ENCODE assay signal across 23 cellular contexts in genomic region chr10:71357792-71358265, GRCh38. TPM values are rescaled to one million over a fixed set of nuclear protein-coding genes. Genes with fewer than 3 reads are reported as not detected.
DNase-seq lines count a peak whose midpoint lies in the region; ATAC-seq, FAIRE-seq and TF ChIP-seq lines count a peak whose summit lies in the region.
"Had no signal": no experiment of that assay in that cellular context is flagged by ENCODE, and none has a peak within 500 bp of the region (broad histone marks: within the 10 kb centered on the region; RNA-seq: fewer than 3 reads in every experiment).

No MANE protein-coding gene starts in this region.

- H3K4me3 ChIP-seq in GM12878 (no peak overlapping the region), kidney (ENCODE audit: low read length in 2 of 2) (no peak overlapping the region), ascending aorta (no peak overlapping the region)
- H3K4me3 ChIP-seq: breast epithelium, SK-N-MC had no signal

- FAIRE-seq in GM12878 (lab: Jason Lieb, UNC) (no peak), kidney (lab: Jason Lieb, UNC) (no peak)

- H3K4me3 Mint-ChIP-seq in stimulated activated naive B cell treated with anti-CD40 and anti-IgM and Interleukin-4, amounts not matched to agents 10 μg/mL and 1 μg/mL and 100 μg/mL, for 72 hours = no peak overlapping the region
- H3K4me3 Mint-ChIP-seq: CD8-positive, alpha-beta T cell; stimulated activated naive CD8-positive, alpha-beta T cell treated with anti-CD3 and anti-CD28 coated beads, Interleukin-15, Interleukin-2, amounts not matched to agents 100 ng/mL and 50 ng/mL, for 24 hours had no signal

- 61% methylated on average over 7 of the region's 7 CpGs for WGBS in GM12878 (ENCODE audit: insufficient coverage, insufficient replicate concordance, low lambda C conversion rate, missing lambda C conversion rate)

- H3K4me1 Mint-ChIP-seq in stimulated activated naive B cell treated with anti-CD40 and anti-IgM and Interleukin-4, amounts not matched to agents 10 μg/mL and 1 μg/mL and 100 μg/mL, for 72 hours = peaks cover 14 to 23% of the 10 kb centered on the region in 2 donors

- H3K27me3 ChIP-seq in GM12878 (replicated peaks in 1 of 2; ENCODE audit: control insufficient read depth in 2 of 2, insufficient read depth in 2 of 2, low read length in 1 of 2) = no peaks in the 10 kb centered on the region
- H3K27me3 ChIP-seq in ascending aorta = no peaks in the 10 kb centered on the region
- H3K27me3 ChIP-seq: breast epithelium had no signal

- RAD21 ChIA-PET in GM12878 (lab: Charles Lee; ENCODE audit: unreplicated experiment) = interaction anchor here (0.9 to 1.6 kb wide), 2 partner anchors 14 to 25 kb away, joined by 3 to 7 read pairs; no protein-coding TSS in a partner anchor

- SMC1A ChIA-PET in GM12878 (lab: Charles Lee; ENCODE audit: uncharacterized antibody, unreplicated experiment) = interaction anchor here (1.0 to 2.8 kb wide), 4 partner anchors 12 to 24 kb away, joined by 3 to 12 read pairs (median 5); no protein-coding TSS in a partner anchor

- TF ChIP-seq POLR2A in GM12878 (IDR thresholded peaks at IDR 0.05; ENCODE audit: low read depth, low read length) = no peak

- H3K9me3 ChIP-seq in GM12878 (replicated peaks; ENCODE audit: control insufficient read depth, insufficient read depth, low read length) (no peaks in the 10 kb centered on the region), kidney (ENCODE audit: control insufficient read depth in 1 of 2, low read length in 2 of 2) (no peaks in the 10 kb centered on the region), ascending aorta (no peaks in the 10 kb centered on the region)
- H3K9me3 ChIP-seq: breast epithelium had no signal

- TF ChIP-seq EP300 in GM12878 (IDR thresholded peaks at IDR 0.05; ENCODE audit: borderline replicate concordance in 1 of 2, control insufficient read depth in 1 of 2, low read depth in 2 of 2, low read length in 2 of 2) = no peak

- CTCF ChIA-PET in GM12878 (lab: Yijun Ruan, JAX) = interaction anchor here (0.8 to 3.1 kb wide), 6 partner anchors 13 to 43 kb away, joined by 3 to 11 read pairs (median 5); partner anchors contain the start of gene SLC29A3

- no peaks in the 10 kb centered on the region for H3K27me3 Mint-ChIP-seq in stimulated activated naive B cell treated with anti-CD40 and anti-IgM and Interleukin-4, amounts not matched to agents 10 μg/mL and 1 μg/mL and 100 μg/mL, for 72 hours
- H3K27me3 Mint-ChIP-seq: progenitor cell of endocrine pancreas; stimulated activated naive CD8-positive, alpha-beta T cell treated with anti-CD3 and anti-CD28 coated beads, Interleukin-15, Interleukin-2, amounts not matched to agents 100 ng/mL and 50 ng/mL, for 24 hours had no signal

- DNase-seq in NOMO-1 treated with DMSO at 0.1 percent for 48 hours (lab: John Stamatoyannopoulos, UW; ENCODE audit: unreplicated experiment) (peak; percentile 39), NOMO-1 treated with dmso at 0.1 percent for 144 hours (lab: John Stamatoyannopoulos, UW; ENCODE audit: unreplicated experiment) (no peak), GM12878 (ENCODE audit: low read depth, low spot score) (no peak), kidney (peak; percentile 82), D341Med (ENCODE audit: low spot score) (no peak), ascending aorta (ENCODE audit: low spot score in 2 of 2) (no peak), NCI-H345 (lab: John Stamatoyannopoulos, UW) (no peak)
- no peak for DNase-seq in stimulated activated naive B cell treated with anti-CD40 and anti-IgM and Interleukin-4, amounts not matched to agents 10 μg/mL and 1 μg/mL and 100 μg/mL, for 72 hours
- DNase-seq: 8988T; activated CD4-positive, alpha-beta T cell treated with anti-CD3 and anti-CD28 coated beads, Interleukin-2, amount 50 U/mL, for 4 hours; activated naive CD4-positive, alpha-beta T cell treated with anti-CD3 and anti-CD28 coated beads, Interleukin-2, amount 50 U/mL, for 16 hours; activated T-cell treated with anti-CD3 and anti-CD28 coated beads, Interleukin-2, amount 50 U/mL, for 1 hour; CD8-positive, alpha-beta T cell; effector CD4-positive, alpha-beta T cell; GDM1; H7; MM.1S; NCI-H2081; NCI-H524 had no signal

- H3K9ac ChIP-seq in GM12878 (ENCODE audit: control insufficient read depth, insufficient read depth, low read length) (no peak overlapping the region), kidney (ENCODE audit: low read length in 2 of 2) (no peak overlapping the region)

- POLR2A ChIA-PET in GM12878 (lab: Charles Lee) = interaction anchor here (0.6 to 1.0 kb wide), 2 partner anchors 18 to 20 kb away, joined by 3 read pairs; no protein-coding TSS in a partner anchor

- peak overlapping the region; percentile 57 for H3K27ac Mint-ChIP-seq in stimulated activated naive B cell treated with anti-CD40 and anti-IgM and Interleukin-4, amounts not matched to agents 10 μg/mL and 1 μg/mL and 100 μg/mL, for 72 hours
- H3K27ac Mint-ChIP-seq: CD8-positive, alpha-beta T cell; progenitor cell of endocrine pancreas; stimulated activated naive CD8-positive, alpha-beta T cell treated with anti-CD3 and anti-CD28 coated beads, Interleukin-15, Interleukin-2, amounts not matched to agents 100 ng/mL and 50 ng/mL, for 24 hours had no signal

- H3K36me3 Mint-ChIP-seq in stimulated activated naive B cell treated with anti-CD40 and anti-IgM and Interleukin-4, amounts not matched to agents 10 μg/mL and 1 μg/mL and 100 μg/mL, for 72 hours = peaks cover 8 to 14% of the 10 kb centered on the region in 2 donors

- intact Hi-C loops in GM12878 (cut with micrococcal nuclease; ENCODE audit: unreplicated experiment) (no loop called here), kidney (cut with DNase I) (no loop called here), ascending aorta (cut with DNase I) (no loop called here)

- H3K9me3 Mint-ChIP-seq in stimulated activated naive B cell treated with anti-CD40 and anti-IgM and Interleukin-4, amounts not matched to agents 10 μg/mL and 1 μg/mL and 100 μg/mL, for 72 hours = peaks cover 0 to 2% of the 10 kb centered on the region in 2 donors
- H3K9me3 Mint-ChIP-seq: CD8-positive, alpha-beta T cell; stimulated activated naive CD8-positive, alpha-beta T cell treated with anti-CD3 and anti-CD28 coated beads, Interleukin-15, Interleukin-2, amounts not matched to agents 100 ng/mL and 50 ng/mL, for 24 hours had no signal

- H3K36me3 ChIP-seq in GM12878 (ENCODE audit: control insufficient read depth in 2 of 2, insufficient read depth in 2 of 2, low read length in 1 of 2) (no peaks in the 10 kb centered on the region; a peak in 1 of 4 replicates), kidney (ENCODE audit: control insufficient read depth in 1 of 2, insufficient read depth in 2 of 2, low read length in 2 of 2) (peaks cover 2 to 12% of the 10 kb centered on the region in 2 donors), ascending aorta (peaks cover 19 to 33% of the 10 kb centered on the region in 2 donors)
- H3K36me3 ChIP-seq: breast epithelium had no signal

- H3K4me2 ChIP-seq in GM12878 (ENCODE audit: control insufficient read depth, insufficient read depth) = peak overlapping the region; percentile 30

- no peak for TF ChIP-seq RAD21 in GM12878 (IDR thresholded peaks at IDR 0.05; ENCODE audit: insufficient read depth, low read depth, low read length)

- H3K4me1 ChIP-seq in GM12878 (ENCODE audit: control insufficient read depth, insufficient read depth, low read length) (peaks cover 26% of the 10 kb centered on the region), kidney (ENCODE audit: control insufficient read depth in 1 of 2, insufficient read depth in 1 of 2, low read depth in 1 of 2, low read length in 2 of 2) (peaks cover 0 to 3% of the 10 kb centered on the region in 2 donors), ascending aorta (no peaks in the 10 kb centered on the region)
- H3K4me1 ChIP-seq: breast epithelium had no signal

- no TSS peak for BruUV-seq in GM12878 (replicated peaks; lab: Mats Ljungman, UMichigan)

- ATAC-seq in GM12878 = no peak
- no peak for ATAC-seq in stimulated activated naive B cell treated with anti-CD40 and anti-IgM and Interleukin-4, amounts not matched to agents 10 μg/mL and 1 μg/mL and 100 μg/mL, for 72 hours (replicated peaks)
- ATAC-seq: CD8-positive, alpha-beta T cell had no signal

- H3K79me2 ChIP-seq in GM12878 (ENCODE audit: control insufficient read depth, insufficient read depth, low read length) = no peaks in the 10 kb centered on the region

- H2AFZ ChIP-seq in GM12878 (ENCODE audit: control insufficient read depth, low read depth, low read length) = no peak overlapping the region

- H4K20me1 ChIP-seq in GM12878 (ENCODE audit: control insufficient read depth, insufficient read depth) = no peaks in the 10 kb centered on the region

- in situ Hi-C loops in GM12878 (cut with MboI) = loop anchor here (5.0 kb wide), 1 partner anchor 36 kb away; no protein-coding TSS in a partner anchor

- H3K27ac ChIP-seq in GM12878 (ENCODE audit: control insufficient read depth, insufficient read depth) = peak overlapping the region; percentile 42
- no peak overlapping the region for H3K27ac ChIP-seq in kidney (ENCODE audit: low read depth in 2 of 2, low read length in 2 of 2)
- no peak overlapping the region for H3K27ac ChIP-seq in ascending aorta
- H3K27ac ChIP-seq: SK-N-MC had no signal

- TF ChIP-seq CTCF in GM12878 (IDR thresholded peaks at IDR 0.05 in 2 of 3, conservative IDR thresholded peaks at IDR 0.05 in 1 of 3; ENCODE audit: control insufficient read depth in 2 of 3, extremely low read depth in 1 of 3, insufficient read depth in 1 of 3, low read depth in 3 of 3, low read length in 3 of 3) (no peak), kidney (IDR thresholded peaks at IDR 0.05; ENCODE audit: borderline replicate concordance, extremely low read depth, insufficient read depth) (no peak), ascending aorta (IDR thresholded peaks at IDR 0.05) (no peak)

RNA-seq across cellular contexts. Expression of gene SLC29A3, which starts 38.8 kb away (rescaled TPM):
- total RNA-seq in GM12878 (2013; cell fraction: nucleolus; rRNA removed) = 6.6 and 7.2 TPM in 2 replicates
- total RNA-seq in GM12878 (2014; rRNA removed) (1.5 and 1.8 TPM in 2 replicates), GM12878 (2014; rRNA removed; fragmentation: Illumina TruSeq; extraction: Trizol) (1.5 and 1.6 TPM in 2 replicates), GM12878 (2021) (3.2 and 3.6 TPM in 2 replicates), kidney (5.3 TPM), ascending aorta (0.64 TPM)
- polyA plus RNA-seq in GM12878 (2011; ENCODE audit: low read depth) = 1.1 TPM
- polyA plus RNA-seq in GM12878 (2011; rRNA removed) (1.5 and 2.8 TPM in 2 replicates), GM12878 (2014; fragmentation: Illumina TruSeq; extraction: Trizol) (3.1 and 3.2 TPM in 2 replicates), GM12878 (2014; fragmentation: Nextera tagmentation; extraction: Ambion mirVana) (1 to 10 TPM; 2.1 to 2.5 TPM), GM12878 (2014; rRNA removed) (1.8 and 2.0 TPM in 2 replicates), GM12878 (2016; fragmentation: Nextera tagmentation; extraction: Ambion mirVana) (1 to 10 TPM; 3.1 to 4.0 TPM), kidney (ENCODE audit: insufficient read depth, low read depth, low replicate concordance) (5.7 TPM)
- polyA plus RNA-seq in GM12878 (2011; cell fraction: cytosol; rRNA removed) = 3.7 and 4.2 TPM in 2 replicates
- polyA plus RNA-seq in GM12878 (2011; cell fraction: nucleus; rRNA removed) = 3.5 and 4.4 TPM in 2 replicates
- 1.6 TPM in 2 replicates for polyA plus RNA-seq in GM12878 (2012)
- 3.8 and 4.7 TPM in 2 replicates for polyA minus RNA-seq in GM12878 (2011; rRNA and poly(A)+ RNA removed)
- 1.1 and 3.2 TPM in 2 replicates for polyA minus RNA-seq in GM12878 (2011; cell fraction: cytosol; rRNA and poly(A)+ RNA removed)
- 2.8 and 4.5 TPM in 2 replicates for polyA minus RNA-seq in GM12878 (2011; cell fraction: nucleus; rRNA and poly(A)+ RNA removed)

RNA-seq across cellular contexts. Expression of gene CDH23, which starts 38.9 kb away (rescaled TPM):
- total RNA-seq in GM12878 (2013; cell fraction: nucleolus; rRNA removed) = 0.65 and 1.0 TPM in 2 replicates
- total RNA-seq in GM12878 (2014; rRNA removed) (0.22 and 0.40 TPM in 2 replicates), GM12878 (2014; rRNA removed; fragmentation: Illumina TruSeq; extraction: Trizol) (0.14 and 0.22 TPM in 2 replicates), GM12878 (2021) (0.16 and 0.26 TPM in 2 replicates), kidney (6.4 TPM), ascending aorta (40.9 TPM)
- polyA plus RNA-seq in GM12878 (2011; ENCODE audit: low read depth) = 0.05 TPM
- polyA plus RNA-seq in GM12878 (2011; rRNA removed) (0.04 and 0.12 TPM in 2 replicates), GM12878 (2014; fragmentation: Illumina TruSeq; extraction: Trizol) (0.03 and 0.13 TPM in 2 replicates), GM12878 (2014; fragmentation: Nextera tagmentation; extraction: Ambion mirVana) (under 1 TPM in 1 of 2 experiments, not detected in 1; 0.09 TPM), GM12878 (2014; rRNA removed) (0.15 and 0.34 TPM in 2 replicates), GM12878 (2016; fragmentation: Nextera tagmentation; extraction: Ambion mirVana) (under 1 TPM; 0.12 to 0.15 TPM), kidney (ENCODE audit: insufficient read depth, low read depth, low replicate concordance) (1.1 TPM)
- polyA plus RNA-seq in GM12878 (2011; cell fraction: cytosol; rRNA removed) = 0.10 and 0.12 TPM in 2 replicates
- 0.31 and 0.37 TPM in 2 replicates for polyA plus RNA-seq in GM12878 (2011; cell fraction: nucleus; rRNA removed)
- 0.18 and 0.25 TPM in 2 replicates for polyA plus RNA-seq in GM12878 (2012)
- polyA minus RNA-seq in GM12878 (2011; rRNA and poly(A)+ RNA removed) = 0.05 TPM in 1 of 2 replicates, not detected in the other
- not detected in 2 replicates for polyA minus RNA-seq in GM12878 (2011; cell fraction: cytosol; rRNA and poly(A)+ RNA removed)
- 0.10 TPM in 1 of 2 replicates, not detected in the other for polyA minus RNA-seq in GM12878 (2011; cell fraction: nucleus; rRNA and poly(A)+ RNA removed)

Comparison
In these comparisons a context has a peak if more than half of its experiments do, and no peak if none do; other contexts are left out.
1. DNase-seq: peak in NOMO-1 treated with DMSO at 0.1 percent for 48 hours (single experiment) and kidney (single experiment); none in NOMO-1 treated with dmso at 0.1 percent for 144 hours (single experiment), GM12878 (single experiment), stimulated activated naive B cell treated with anti-CD40 and anti-IgM and Interleukin-4, amounts not matched to agents 10 μg/mL and 1 μg/mL and 100 μg/mL, for 72 hours (single experiment), D341Med (single experiment), ascending aorta (0 of 2) and NCI-H345 (single experiment).